19 cellular contexts compared by ENCODE assay signal in genomic region chr7:5470721-5471311, GRCh38. TPM values are rescaled to one million over a fixed set of nuclear protein-coding genes. Genes with fewer than 3 reads are reported as not detected.
DNase-seq lines count a peak whose midpoint lies in the region; ATAC-seq and TF ChIP-seq lines count a peak whose summit lies in the region.
"Had no signal": no experiment of that assay in that cellular context is flagged by ENCODE, and none has a peak within 500 bp of the region (broad histone marks: within the 10 kb centered on the region; RNA-seq: fewer than 3 reads in every experiment).

No MANE protein-coding gene starts in this region.

- 83 to 86% methylated on average over 33 of the region's 33 CpGs for WGBS in sigmoid colon, 2 donors

- H3K9me3 ChIP-seq in sigmoid colon, result no peaks in the 10 kb centered on the region
- H3K9me3 ChIP-seq: suprapubic skin had no signal

- TF ChIP-seq EP300 in sigmoid colon (IDR thresholded peaks at IDR 0.05), result no peak

- no peaks in the 10 kb centered on the region for H3K36me3 ChIP-seq in sigmoid colon
- H3K36me3 ChIP-seq: suprapubic skin, WERI-Rb-1 had no signal

- ATAC-seq in HG03469 (IDR thresholded peaks at IDR 0.05; ENCODE audit: unreplicated experiment) (no peak), GM21367 (IDR thresholded peaks at IDR 0.05; ENCODE audit: unreplicated experiment) (no peak)
- ATAC-seq: effector memory CD8-positive, alpha-beta T cell; naive thymus-derived CD8-positive, alpha-beta T cell; T-helper 17 cell had no signal

- H3K4me3 ChIP-seq in dorsolateral prefrontal cortex (peak overlapping the region in 9 of 59 donors; percentile 4 to 31 (median 20)), sigmoid colon (no peak overlapping the region)
- H3K4me3 ChIP-seq: suprapubic skin had no signal

- H3K27me3 ChIP-seq in dorsolateral prefrontal cortex (no peaks in the 10 kb centered on the region), sigmoid colon (no peaks in the 10 kb centered on the region)
- H3K27me3 ChIP-seq: suprapubic skin had no signal

- TF ChIP-seq POLR2A in sigmoid colon (IDR thresholded peaks at IDR 0.05), result no peak

- H3K4me1 ChIP-seq in sigmoid colon, result peaks cover 0 to 11% (median 4%) of the 10 kb centered on the region in 4 donors

- intact Hi-C loops in dorsolateral prefrontal cortex (cut with DNase I), result no loop called here
- intact Hi-C loops in sigmoid colon (cut with DNase I), result no loop called here

- peak overlapping the region in 41 of 59 donors; percentile 13 to 80 (median 62) for H3K27ac ChIP-seq in dorsolateral prefrontal cortex
- H3K27ac ChIP-seq in sigmoid colon, result peak overlapping the region in 1 of 4 donors; percentile 7
- H3K27ac ChIP-seq: suprapubic skin, WERI-Rb-1 had no signal

- TF ChIP-seq CTCF in dorsolateral prefrontal cortex (IDR thresholded peaks at IDR 0.05 in 54 of 56, conservative IDR thresholded peaks at IDR 0.05 in 2 of 56; ENCODE audit: low read depth in 1 of 56, partially characterized antibody in 56 of 56) (no peak), sigmoid colon (IDR thresholded peaks at IDR 0.05) (no peak)

- peak; percentile 81 for DNase-seq in NCI-H1092 treated with DMSO at 0.1 percent for 48 hours (lab: John Stamatoyannopoulos, UW)
- DNase-seq in dorsolateral prefrontal cortex, result peak in 7 of 10 donors; percentile 53 to 72 (median 62)
- peak; percentile 90 for DNase-seq in left kidney (ENCODE audit: low read depth, low spot score)
- peak; percentile 84 for DNase-seq in sigmoid colon
- DNase-seq in SW480 (ENCODE audit: low spot score), result no peak
- DNase-seq: activated gamma-delta T cell treated with Interleukin-2 at 50 U/mL for 16 hours; activated T-cell treated with anti-CD3 and anti-CD28 coated beads for 4 hours; CD8-positive, alpha-beta memory T cell; effector memory CD8-positive, alpha-beta T cell; mesendoderm; naive thymus-derived CD8-positive, alpha-beta T cell; NCI-H2081; NCI-H510A; SHP77; T-helper 17 cell; WERI-Rb-1 had no signal

RNA-seq across cellular contexts. Expression of gene FBXL18, which starts 42.8 kb away (rescaled TPM):
- total RNA-seq in dorsolateral prefrontal cortex (10 to 100 TPM; 18.6 to 56.8 (median 38.8) TPM), sigmoid colon (1 to 10 TPM; 3.0 to 7.5 (median 4.0) TPM)
- 1 to 10 TPM in 2 of 3 donors, under 1 TPM in 1; 0.60 to 5.1 (median 2.1) TPM for polyA plus RNA-seq in sigmoid colon

RNA-seq across cellular contexts. Expression of gene TNRC18, which starts 47.2 kb away (rescaled TPM):
- total RNA-seq in dorsolateral prefrontal cortex, result 100 to 1,000 TPM in 42 of 120 experiments, 10 to 100 TPM in 78; 56.1 to 138 (median 94.7) TPM
- 100 to 1,000 TPM in 1 of 4 donors, 10 to 100 TPM in 3; 32.5 to 187 (median 59.9) TPM for total RNA-seq in sigmoid colon
- polyA plus RNA-seq in sigmoid colon, result 10 to 100 TPM; 12.6 to 61.8 (median 19.9) TPM

RNA-seq across cellular contexts. Expression of gene ACTB, which starts 59.6 kb away (rescaled TPM):
- total RNA-seq in dorsolateral prefrontal cortex (1,000 to 10,000 TPM; 1,366 to 3,291 (median 2,449) TPM), sigmoid colon (1,000 to 10,000 TPM; 3,643 to 7,981 (median 6,151) TPM)
- 1,000 to 10,000 TPM; 3,244 to 5,818 (median 4,758) TPM for polyA plus RNA-seq in sigmoid colon
